Comparison of ENCODE assay signal across 7 cellular contexts in genomic region chr16:88165040-88165544, GRCh38.
DNase-seq lines count a peak whose midpoint lies in the region; ATAC-seq and TF ChIP-seq lines count a peak whose summit lies in the region.
"Not testable (repeated sequence)": the region's sequence is repeated elsewhere in the genome, so short reads cannot be mapped to it uniquely, and the experiment has no call there.

No MANE protein-coding gene starts in this region.

- not testable (repeated sequence) for H3K27ac ChIP-seq in coronary artery, suprapubic skin
- peak overlapping the region; percentile 72 for H3K27ac ChIP-seq in vagina

- not testable (repeated sequence) for H3K4me3 ChIP-seq in coronary artery, suprapubic skin, vagina

- not testable (repeated sequence) for H3K4me1 Mint-ChIP-seq in activated B cell treated with CpG ODN at 0.5 μM for 24 hours

- not testable (repeated sequence) for H3K27me3 ChIP-seq in suprapubic skin, vagina

- not testable (repeated sequence) for TF ChIP-seq EP300 in suprapubic skin (IDR thresholded peaks at IDR 0.05)

- TF ChIP-seq POLR2A in suprapubic skin (IDR thresholded peaks at IDR 0.05); vagina (IDR thresholded peaks at IDR 0.05): not testable (repeated sequence)

- peaks cover 18% of the 10 kb centered on the region for H3K4me1 ChIP-seq in suprapubic skin
- not testable (repeated sequence) for H3K4me1 ChIP-seq in vagina

- TF ChIP-seq CTCF in activated B cell treated with CpG ODN at 0.5 μM for 24 hours (IDR thresholded peaks at IDR 0.05); coronary artery (IDR thresholded peaks at IDR 0.05); suprapubic skin (IDR thresholded peaks at IDR 0.05); vagina (IDR thresholded peaks at IDR 0.05): not testable (repeated sequence)

- not testable (repeated sequence) for H3K27ac Mint-ChIP-seq in activated B cell treated with CpG ODN at 0.5 μM for 24 hours

- DNase-seq in activated B cell treated with CpG ODN at 0.5 μM for 24 hours = peak; percentile 8
- peak; percentile 45 for DNase-seq in coronary artery (ENCODE audit: low spot score)
- DNase-seq in hepatic stellate cell (ENCODE audit: low spot score) = peak; percentile 66
- peak; percentile 80 for DNase-seq in mesenteric fat pad (ENCODE audit: low spot score)
- peak; percentile 49 for DNase-seq in posterior vena cava (ENCODE audit: low spot score)
- DNase-seq in suprapubic skin (ENCODE audit: low spot score in 2 of 2) = peak; percentile 36 to 37
- peak in 1 of 2 donors; percentile 84 for DNase-seq in vagina (ENCODE audit: extremely low spot score in 2 of 2)

- not testable (repeated sequence) for ATAC-seq in activated B cell treated with CpG ODN at 0.5 μM for 24 hours (ENCODE audit: low read depth)

- CTCF ChIA-PET in activated B cell treated with CpG ODN at 0.5 μM for 24 hours (lab: Charles Lee) = not testable (repeated sequence)

- not testable (repeated sequence) for H3K36me3 Mint-ChIP-seq in activated B cell treated with CpG ODN at 0.5 μM for 24 hours (ENCODE audit: low read depth)

- not testable (repeated sequence) for H3K36me3 ChIP-seq in suprapubic skin, vagina

- POLR2A ChIA-PET in activated B cell treated with CpG ODN at 0.5 μM for 24 hours (lab: Charles Lee) = not testable (repeated sequence)

- intact Hi-C loops in activated B cell treated with CpG ODN at 0.5 μM for 24 hours (cut with micrococcal nuclease); posterior vena cava (cut with DNase I); vagina (cut with DNase I): not testable (repeated sequence)

- H3K27me3 Mint-ChIP-seq in activated B cell treated with CpG ODN at 0.5 μM for 24 hours = not testable (repeated sequence)

- H3K9me3 ChIP-seq in suprapubic skin, vagina: not testable (repeated sequence)

- WGBS in suprapubic skin = 90% methylated on average over 4 of the region's 9 CpGs

- not testable (repeated sequence) for H3K4me3 Mint-ChIP-seq in activated B cell treated with CpG ODN at 0.5 μM for 24 hours

- not testable (repeated sequence) for H3K9me3 Mint-ChIP-seq in activated B cell treated with CpG ODN at 0.5 μM for 24 hours
